Comparison of ENCODE assay signal across 19 cellular contexts in the genomic region with DNA sequence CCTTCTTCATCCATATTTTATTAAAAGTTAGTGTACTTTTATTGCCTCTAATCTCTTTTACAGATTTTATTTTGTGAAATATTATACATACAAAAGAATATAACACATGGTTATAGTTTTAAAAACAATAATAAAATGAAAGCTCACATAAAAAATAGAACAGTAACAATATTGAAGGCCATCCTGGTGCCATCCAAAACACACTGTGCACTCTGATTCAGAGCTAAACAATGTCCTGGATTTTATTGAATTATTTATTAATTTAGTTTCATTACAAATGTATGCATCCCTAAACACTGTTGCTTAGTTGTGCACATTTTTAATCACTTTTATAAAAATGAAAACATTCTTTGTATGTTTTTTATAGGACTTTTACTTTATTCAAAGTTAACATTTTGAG. TPM values are rescaled to one million over a fixed set of nuclear protein-coding genes. Genes with fewer than 3 reads are reported as not detected.
DNase-seq lines count a peak whose midpoint lies in the region; ATAC-seq, FAIRE-seq and TF ChIP-seq lines count a peak whose summit lies in the region.
"Had no signal": no experiment of that assay in that cellular context is flagged by ENCODE, and none has a peak within 500 bp of the region (broad histone marks: within the 10 kb centered on the region; RNA-seq: fewer than 3 reads in every experiment).

No MANE protein-coding gene starts in this region.

- H3K9ac ChIP-seq in parathyroid adenoma: no peak overlapping the region

- peak overlapping the region; percentile 81 for H3K27ac ChIP-seq in parathyroid adenoma

- peaks cover 28% of the 10 kb centered on the region for H3K79me2 ChIP-seq in parathyroid adenoma

- peaks cover 34% of the 10 kb centered on the region for H3K4me1 ChIP-seq in parathyroid adenoma
- H3K4me1 ChIP-seq: BE2C had no signal

- H3K4me3 ChIP-seq in parathyroid adenoma (ENCODE audit: low read depth, low read length): peak overlapping the region; percentile 4
- H3K4me3 ChIP-seq: K562 had no signal

- no peak overlapping the region for H3K4me2 ChIP-seq in parathyroid adenoma (ENCODE audit: low read length)

- H2AFZ ChIP-seq in parathyroid adenoma: no peak overlapping the region

- peak; percentile 22 for DNase-seq in AG20443 (ENCODE audit: low spot score)
- DNase-seq in LHCN-M2 (ENCODE audit: low read depth): peak; percentile 57
- no peak for DNase-seq in GOT3 (lab: John Stamatoyannopoulos, UW)
- no peak for DNase-seq in NCI-H345 (lab: John Stamatoyannopoulos, UW)
- no peak for DNase-seq in hippocampal formation (lab: John Stamatoyannopoulos, UW)
- DNase-seq: BE2C; CD4-positive, alpha-beta memory T cell; DND-41; H7; NCI-H1092 treated with DMSO at 0.1 percent for 48 hours; NCI-H1694 treated with DMSO at 0.1 percent for 48 hours; NCI-H446; NCI-H748 treated with DMSO at 0.1 percent for 48 hours had no signal

- no peaks in the 10 kb centered on the region for H3K9me3 ChIP-seq in parathyroid adenoma (ENCODE audit: control insufficient read depth, low read length)
- H3K9me3 ChIP-seq: BE2C had no signal

- ATAC-seq in GM19328 (IDR thresholded peaks at IDR 0.05; ENCODE audit: unreplicated experiment): no peak
- ATAC-seq: K562, Right ventricle myocardium inferior had no signal

- peaks cover 3% of the 10 kb centered on the region for H3K36me3 ChIP-seq in parathyroid adenoma (ENCODE audit: control insufficient read depth, insufficient read depth, low read length)
- H3K36me3 ChIP-seq: BE2C had no signal

- TF ChIP-seq CTCF in parathyroid adenoma (IDR thresholded peaks at IDR 0.05): no peak

- H3K27me3 ChIP-seq in parathyroid adenoma (ENCODE audit: control insufficient read depth, insufficient read depth, low read length): no peaks in the 10 kb centered on the region
- H3K27me3 ChIP-seq: BE2C had no signal

- FAIRE-seq in endometrium (lab: Jason Lieb, UNC): peak; percentile 78
- FAIRE-seq: HTR-8/SVneo, K562 had no signal

RNA-seq across cellular contexts. Expression of a gene that starts 32.9 kb away (rescaled TPM):
- 10.5 and 11.3 TPM in 2 replicates for total RNA-seq in LHCN-M2 (2014; rRNA removed)
- polyA plus RNA-seq in LHCN-M2 (2012): 7.6 TPM

Comparison
In these comparisons a context has a peak if more than half of its experiments do, and no peak if none do; other contexts are left out.
1. DNase-seq: peak in AG20443 (single experiment) and LHCN-M2 (single experiment); none in GOT3 (single experiment), NCI-H345 (single experiment) and hippocampal formation (0 of 2).